ENCODE assay signal across 14 cellular contexts in genomic region chr7:149748223-149748874, GRCh38.
"Had no signal": no experiment of that assay in that cellular context is flagged by ENCODE, and none has a peak within 500 bp of the region (broad histone marks: within the 10 kb centered on the region; RNA-seq: fewer than 3 reads in every experiment).

No MANE protein-coding gene starts in this region.

- H3K4me3 Mint-ChIP-seq: activated CD4-positive, alpha-beta T cell treated with anti-CD3 and anti-CD28 coated beads for 36 hours; activated CD8-positive, alpha-beta T cell treated with anti-CD3 and anti-CD28 coated beads, Interleukin-2, amount 10 ng/mL, durations not matched to agents 7 days and 5 days; activated naive CD4-positive, alpha-beta T cell treated with anti-CD3 and anti-CD28 coated beads for 36 hours; activated T-helper 17 cell treated with anti-CD3 and anti-CD28 coated beads, Interleukin-2, amount 50 U/mL, for 72 hours; nephron had no signal

- H3K9me3 ChIP-seq: stomach, thoracic aorta had no signal

- H3K4me3 ChIP-seq: coronary artery, stomach, thoracic aorta had no signal

- H3K27me3 ChIP-seq: stomach had no signal

- H3K4me1 Mint-ChIP-seq: activated CD4-positive, alpha-beta T cell treated with anti-CD3 and anti-CD28 coated beads for 36 hours; activated T-helper 17 cell treated with anti-CD3 and anti-CD28 coated beads, Interleukin-2, amount 50 U/mL, for 72 hours had no signal

- H3K27ac Mint-ChIP-seq: activated CD4-positive, alpha-beta T cell treated with anti-CD3 and anti-CD28 coated beads for 36 hours; activated CD8-positive, alpha-beta T cell treated with anti-CD3 and anti-CD28 coated beads, Interleukin-2, amount 10 ng/mL, durations not matched to agents 7 days and 5 days; activated naive CD4-positive, alpha-beta T cell treated with anti-CD3 and anti-CD28 coated beads for 36 hours; activated T-helper 17 cell treated with anti-CD3 and anti-CD28 coated beads, Interleukin-2, amount 50 U/mL, for 72 hours; nephron had no signal

- ATAC-seq: activated CD4-positive, alpha-beta T cell treated with anti-CD3 and anti-CD28 coated beads for 36 hours; activated CD8-positive, alpha-beta T cell treated with anti-CD3 and anti-CD28 coated beads, Interleukin-2, amount 10 ng/mL, durations not matched to agents 7 days and 5 days; activated T-helper 17 cell treated with anti-CD3 and anti-CD28 coated beads, Interleukin-2, amount 50 U/mL, for 72 hours; left lobe of liver had no signal

- H3K36me3 ChIP-seq: stomach, thoracic aorta had no signal

- H3K27me3 Mint-ChIP-seq: activated T-helper 17 cell treated with anti-CD3 and anti-CD28 coated beads, Interleukin-2, amount 50 U/mL, for 72 hours had no signal

- H3K27ac ChIP-seq: coronary artery, epithelial cell of prostate, stomach, thoracic aorta had no signal

- DNase-seq: activated CD4-positive, alpha-beta T cell treated with anti-CD3 and anti-CD28 coated beads for 36 hours; activated CD8-positive, alpha-beta T cell treated with anti-CD3 and anti-CD28 coated beads, Interleukin-2, amount 10 ng/mL, durations not matched to agents 7 days and 5 days; activated naive CD4-positive, alpha-beta T cell treated with anti-CD3 and anti-CD28 coated beads for 36 hours; caudate nucleus; effector CD8-positive, alpha-beta T cell; hypothalamus; stomach; SW 1271 had no signal

- H3K9me3 Mint-ChIP-seq: activated T-helper 17 cell treated with anti-CD3 and anti-CD28 coated beads, Interleukin-2, amount 50 U/mL, for 72 hours; nephron had no signal
